ENCODE assay signal across 8 cellular contexts in the genomic region with DNA sequence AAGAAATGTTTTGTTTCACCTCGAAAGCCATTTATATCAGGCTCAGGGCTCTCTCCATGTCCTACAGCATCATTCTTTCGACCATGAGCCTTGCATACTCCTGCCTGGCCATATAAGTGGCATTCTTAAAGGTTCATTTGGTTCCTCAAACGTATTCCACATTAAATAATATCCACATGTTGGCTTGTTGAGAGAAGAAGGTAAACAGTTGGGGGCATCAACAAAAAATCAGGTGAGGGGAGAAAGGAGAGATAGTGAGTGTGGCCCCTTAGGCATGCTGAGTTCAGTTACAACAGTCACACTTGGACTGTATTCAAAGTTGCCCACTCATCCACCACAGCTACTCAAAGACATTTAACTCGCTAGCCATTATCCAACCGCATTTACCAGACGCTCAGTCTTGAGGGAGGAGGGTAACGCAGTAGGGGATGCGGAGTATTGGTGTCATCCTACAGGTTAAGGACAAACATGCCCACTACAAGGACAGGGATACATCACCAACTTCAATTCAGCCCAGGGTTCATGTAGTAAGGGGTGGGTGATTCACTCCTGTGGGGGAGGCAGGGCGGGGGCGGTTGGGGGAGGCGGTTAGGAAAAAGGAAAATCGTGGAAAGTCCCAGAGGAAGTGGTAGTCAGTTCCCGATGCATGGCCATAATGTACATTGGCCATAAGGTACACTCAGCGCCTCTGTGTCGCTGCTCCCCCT. TPM values are rescaled to one million over a fixed set of nuclear protein-coding genes. Genes with fewer than 3 reads are reported as not detected.
A peak's percentile ranks its signal among the peaks of the same experiment; 100 is the strongest.
DNase-seq lines count a peak whose midpoint lies in the region; ATAC-seq and TF ChIP-seq lines count a peak whose summit lies in the region.

No MANE protein-coding gene starts in this region.

- H3K9me3 ChIP-seq in WERI-Rb-1 (ENCODE audit: severe bottlenecking) (no peaks in the 10 kb centered on the region), iPS-15b (ENCODE audit: control insufficient read depth, insufficient read depth, low read length) (no peaks in the 10 kb centered on the region), spleen (no peaks in the 10 kb centered on the region)

- H3K27ac ChIP-seq in WERI-Rb-1 (no peak overlapping the region), spleen (peak overlapping the region in 5 of 8 donors; percentile 8 to 88 (median 82))

- DNase-seq in NCI-H2227 (lab: John Stamatoyannopoulos, UW; ENCODE audit: unreplicated experiment), result peak; percentile 37
- DNase-seq in NCI-H2227 treated with DMSO at 0.1 percent for 48 hours (lab: John Stamatoyannopoulos, UW), result no peak
- DNase-seq in WERI-Rb-1, result no peak
- DNase-seq in spleen, result no peak
- DNase-seq in NCI-H1436 (lab: John Stamatoyannopoulos, UW), result no peak
- DNase-seq in stimulated activated CD4-positive, alpha-beta T cell treated with anti-CD3 and anti-CD28 coated beads, Interleukin-4, amount 100 ng/mL, for 24 hours, result no peak

- H3K27me3 ChIP-seq in WERI-Rb-1 (ENCODE audit: insufficient read depth, low read depth, severe bottlenecking), result peaks cover 3% of the 10 kb centered on the region
- H3K27me3 ChIP-seq in iPS-15b (ENCODE audit: control insufficient read depth, insufficient read depth, low read length), result peaks cover 13% of the 10 kb centered on the region
- peaks cover 0 to 53% (median 13%) of the 10 kb centered on the region in 7 donors for H3K27me3 ChIP-seq in spleen (replicated peaks in 1 of 7)

- TF ChIP-seq CTCF in WERI-Rb-1 (IDR thresholded peaks at IDR 0.05; ENCODE audit: low read depth, low read length), result no peak
- no peak for TF ChIP-seq CTCF in spleen (IDR thresholded peaks at IDR 0.05 in 8 of 11, conservative IDR thresholded peaks at IDR 0.05 in 3 of 11)

- ATAC-seq in GM21360 (IDR thresholded peaks at IDR 0.05; ENCODE audit: unreplicated experiment), result no peak

- H3K4me3 ChIP-seq in WERI-Rb-1 (ENCODE audit: low read depth, low read length), result peak overlapping the region; percentile 65
- H3K4me3 ChIP-seq in iPS-15b (ENCODE audit: low read depth, low read length), result peak overlapping the region; percentile 93
- peak overlapping the region; percentile 48 to 84 (median 62) for H3K4me3 ChIP-seq in spleen

- H3K4me1 ChIP-seq in iPS-15b (ENCODE audit: control insufficient read depth, insufficient read depth, low read length) (peaks cover 19% of the 10 kb centered on the region), spleen (peaks cover 0 to 44% (median 18%) of the 10 kb centered on the region in 6 donors)

- WGBS in spleen, 5 donors, result 49 to 62% (median 54%) methylated on average over 15 of the region's 15 CpGs

- H3K36me3 ChIP-seq in WERI-Rb-1, result no peaks in the 10 kb centered on the region
- H3K36me3 ChIP-seq in iPS-15b (ENCODE audit: control insufficient read depth, insufficient read depth, low read length), result no peaks in the 10 kb centered on the region
- no peaks in the 10 kb centered on the region for H3K36me3 ChIP-seq in spleen

- TF ChIP-seq POLR2A in spleen (IDR thresholded peaks at IDR 0.05), result no peak

- peak overlapping the region; percentile 16 for H3K9ac ChIP-seq in iPS-15b (ENCODE audit: low read depth, low read length)

- intact Hi-C loops in spleen (cut with DNase I; ENCODE audit: low total_unique reads), result no loop called here

RNA-seq across cellular contexts. Expression of gene ZNF697, which starts 1.4 kb away (rescaled TPM):
- 1 to 10 TPM; 5.3 to 6.6 (median 5.8) TPM for total RNA-seq in spleen
- polyA plus RNA-seq in spleen, result under 1 TPM; 0.38 to 0.64 (median 0.59) TPM
